ENCODE assay signal across 23 cellular contexts in genomic region chr13:111156421-111156820, GRCh38. TPM values are rescaled to one million over a fixed set of nuclear protein-coding genes. Genes with fewer than 3 reads are reported as not detected.
DNase-seq lines count a peak whose midpoint lies in the region; ATAC-seq and TF ChIP-seq lines count a peak whose summit lies in the region.
"Had no signal": no experiment of that assay in that cellular context is flagged by ENCODE, and none has a peak within 500 bp of the region (broad histone marks: within the 10 kb centered on the region; RNA-seq: fewer than 3 reads in every experiment).

No MANE protein-coding gene starts in this region.

- H3K36me3 Mint-ChIP-seq in CD4-positive, alpha-beta T cell (ENCODE audit: low read depth): peaks cover 44% of the 10 kb centered on the region

- no peaks in the 10 kb centered on the region for H3K9me3 ChIP-seq in CD4-positive, alpha-beta T cell (ENCODE audit: control insufficient read depth, low read length)
- no peaks in the 10 kb centered on the region for H3K9me3 ChIP-seq in psoas muscle
- H3K9me3 ChIP-seq: BE2C, sigmoid colon, upper lobe of left lung had no signal

- H3K4me1 Mint-ChIP-seq in CD4-positive, alpha-beta T cell (ENCODE audit: low read depth): peaks cover 65% of the 10 kb centered on the region

- H3K4me3 Mint-ChIP-seq in CD4-positive, alpha-beta T cell: peak overlapping the region; percentile 12
- H3K4me3 Mint-ChIP-seq: activated CD4-positive, alpha-beta T cell treated with anti-CD3 and anti-CD28 coated beads for 36 hours; stimulated activated memory B cell treated with anti-CD40 and anti-IgM and Interleukin-4, amounts not matched to agents 10 μg/mL and 1 μg/mL and 100 μg/mL, for 72 hours had no signal

- ATAC-seq in CD4-positive, alpha-beta T cell (ENCODE audit: poor library complexity): no peak
- ATAC-seq in psoas muscle (no peak), GM19397 (IDR thresholded peaks at IDR 0.05; ENCODE audit: unreplicated experiment) (no peak), HG03280 (IDR thresholded peaks at IDR 0.05; ENCODE audit: unreplicated experiment) (no peak)
- ATAC-seq: activated CD4-positive, alpha-beta T cell treated with anti-CD3 and anti-CD28 coated beads for 36 hours; naive thymus-derived CD8-positive, alpha-beta T cell; stimulated activated memory B cell treated with anti-CD40 and anti-IgM and Interleukin-4, amounts not matched to agents 10 μg/mL and 1 μg/mL and 100 μg/mL, for 72 hours had no signal

- H3K36me3 ChIP-seq in psoas muscle (ENCODE audit: insufficient read depth in 1 of 2, low read depth in 1 of 2): no peaks in the 10 kb centered on the region
- H3K36me3 ChIP-seq: BE2C, sigmoid colon, upper lobe of left lung had no signal

- WGBS in psoas muscle, 3 donors: 71 to 91% (median 75%) methylated on average over 1 of the region's 1 CpG

- CTCF ChIA-PET in CD4-positive, alpha-beta T cell (lab: Charles Lee): no interaction called here

- no peaks in the 10 kb centered on the region for H3K27me3 ChIP-seq in CD4-positive, alpha-beta T cell (ENCODE audit: control insufficient read depth, insufficient read depth, low read length)
- no peaks in the 10 kb centered on the region for H3K27me3 ChIP-seq in psoas muscle (ENCODE audit: insufficient read depth in 3 of 3, low read length in 2 of 3)
- H3K27me3 ChIP-seq: BE2C, dorsolateral prefrontal cortex, sigmoid colon, upper lobe of left lung had no signal

- DNase-seq in CD4-positive, alpha-beta T cell: no peak
- DNase-seq in M059J (ENCODE audit: low read depth) (peak; percentile 12), coronary artery (ENCODE audit: low spot score) (no peak), psoas muscle (no peak), amniotic stem cell (lab: John Stamatoyannopoulos, UW) (no peak)
- no peak for DNase-seq in stimulated activated naive CD4-positive, alpha-beta T cell treated with Interleukin-2 at 50 U/mL for 16 hours (lab: John Stamatoyannopoulos, UW)
- DNase-seq: activated CD4-positive, alpha-beta T cell treated with anti-CD3 and anti-CD28 coated beads for 36 hours; BE2C; Calu3; dorsolateral prefrontal cortex; MM.1S; naive thymus-derived CD8-positive, alpha-beta T cell; NCI-H1694; SHP77; sigmoid colon; stimulated activated CD4-positive, alpha-beta T cell treated with anti-CD3 and anti-CD28 coated beads, Interleukin-1b, Interleukin-23, amount 100 ng/mL, for 48 hours; SW 1271; upper lobe of left lung had no signal

- intact Hi-C loops in CD4-positive, alpha-beta T cell (cut with DNase I, micrococcal nuclease): loop anchor here in 1 of 2 experiments (10.0 kb wide), 1 partner anchor 452 kb away; the partner anchor contains the start of gene CARS2
- intact Hi-C loops in psoas muscle (cut with DNase I): no loop called here

- peaks cover 53% of the 10 kb centered on the region for H3K4me1 ChIP-seq in psoas muscle
- H3K4me1 ChIP-seq: BE2C had no signal

- H3K4me3 ChIP-seq in coronary artery (no peak overlapping the region), psoas muscle (no peak overlapping the region)
- H3K4me3 ChIP-seq: dorsolateral prefrontal cortex, sigmoid colon, upper lobe of left lung had no signal

- TF ChIP-seq CTCF in CD4-positive, alpha-beta T cell (IDR thresholded peaks at IDR 0.05): no peak
- no peak for TF ChIP-seq CTCF in coronary artery (IDR thresholded peaks at IDR 0.05)
- no peak for TF ChIP-seq CTCF in psoas muscle (IDR thresholded peaks at IDR 0.05)

- H3K27ac ChIP-seq in CD4-positive, alpha-beta T cell (ENCODE audit: low read depth, low read length): no peak overlapping the region
- H3K27ac ChIP-seq in coronary artery: peak overlapping the region; percentile 52 to 100
- H3K27ac ChIP-seq in psoas muscle: peak overlapping the region; percentile 96
- H3K27ac ChIP-seq: HL-60, parathyroid adenoma had no signal

- POLR2A ChIA-PET in CD4-positive, alpha-beta T cell (lab: Charles Lee): no interaction called here

- H3K27me3 Mint-ChIP-seq in CD4-positive, alpha-beta T cell: no peaks in the 10 kb centered on the region
- H3K27me3 Mint-ChIP-seq: activated CD4-positive, alpha-beta T cell treated with anti-CD3 and anti-CD28 coated beads for 36 hours; naive thymus-derived CD8-positive, alpha-beta T cell; stimulated activated memory B cell treated with anti-CD40 and anti-IgM and Interleukin-4, amounts not matched to agents 10 μg/mL and 1 μg/mL and 100 μg/mL, for 72 hours had no signal

- no peaks in the 10 kb centered on the region for H3K9me3 Mint-ChIP-seq in CD4-positive, alpha-beta T cell
- H3K9me3 Mint-ChIP-seq: naive thymus-derived CD8-positive, alpha-beta T cell; stimulated activated memory B cell treated with anti-CD40 and anti-IgM and Interleukin-4, amounts not matched to agents 10 μg/mL and 1 μg/mL and 100 μg/mL, for 72 hours had no signal

- H3K27ac Mint-ChIP-seq in CD4-positive, alpha-beta T cell: no peak overlapping the region
- H3K27ac Mint-ChIP-seq: activated CD4-positive, alpha-beta T cell treated with anti-CD3 and anti-CD28 coated beads for 36 hours; stimulated activated memory B cell treated with anti-CD40 and anti-IgM and Interleukin-4, amounts not matched to agents 10 μg/mL and 1 μg/mL and 100 μg/mL, for 72 hours had no signal

RNA-seq across cellular contexts. Expression of gene ARHGEF7, which starts 41.3 kb away (rescaled TPM):
- total RNA-seq in CD4-positive, alpha-beta T cell: 100 to 1,000 TPM; 144 to 150 TPM
- 12.6 and 14.7 TPM in 2 replicates for total RNA-seq in M059J (2014; rRNA removed; shearing (Covaris generic))
- total RNA-seq in psoas muscle: 10 to 100 TPM; 44.1 to 53.6 (median 52.7) TPM
- polyA plus RNA-seq in psoas muscle: 10 to 100 TPM; 21.6 to 46.8 (median 22.3) TPM
